Comparison of ENCODE assay signal across 1 cellular context in genomic region chr1:153985984-153986761, GRCh38.
TF ChIP-seq lines count a peak whose summit lies in the region.

RAB13 (minus strand) TSS chr1:153986339; CDS start chr1:153986236, 103 bp downstream.

TF ChIP-seq in K562, 482 proteins besides CTCF, POLR2A, EP300 and RAD21 (continued from another document and continues in another):
- no peak for TF ChIP-seq STAT6 (CRISPR knock-in tag; IDR thresholded peaks at IDR 0.05)
- TF ChIP-seq TCF15 (CRISPR knock-in tag; IDR thresholded peaks at IDR 0.05): no peak
- no peak for TF ChIP-seq YBX1 (IDR thresholded peaks at IDR 0.05)
- peak; percentile 49 for TF ChIP-seq E2F8 (IDR thresholded peaks at IDR 0.05; ENCODE audit: low read depth, partially characterized antibody)
- peak; percentile 12; the same call in 1 of the 2 replicates for TF ChIP-seq SMARCA5 (IDR thresholded peaks at IDR 0.05)
- no peak for TF ChIP-seq BRD9 (IDR thresholded peaks at IDR 0.05; ENCODE audit: low read depth, partially characterized antibody)
- TF ChIP-seq TSHZ1 (CRISPR knock-in tag; IDR thresholded peaks at IDR 0.05): no peak
- TF ChIP-seq ZKSCAN1 (IDR thresholded peaks at IDR 0.05; ENCODE audit: low read depth, low read length): no peak
- TF ChIP-seq ZBTB26 (CRISPR knock-in tag; IDR thresholded peaks at IDR 0.05): no peak
- TF ChIP-seq PRMT5 (CRISPR knock-in tag; IDR thresholded peaks at IDR 0.05): no peak
- no peak; the same call in 1 of the 2 replicates for TF ChIP-seq RBFOX2 (IDR thresholded peaks at IDR 0.05; ENCODE audit: low read depth, low read length)
- no peak for TF ChIP-seq ZNF217 (CRISPR knock-in tag; IDR thresholded peaks at IDR 0.05)
- TF ChIP-seq ZNF431 (CRISPR knock-in tag; IDR thresholded peaks at IDR 0.05): no peak
- no peak for TF ChIP-seq MYBL2 (IDR thresholded peaks at IDR 0.05; ENCODE audit: low read depth)
- TF ChIP-seq MYBL2 (CRISPR knock-in tag; IDR thresholded peaks at IDR 0.05; ENCODE audit: borderline replicate concordance): no peak
- TF ChIP-seq ZBTB34 (CRISPR knock-in tag; IDR thresholded peaks at IDR 0.05): no peak
- no peak for TF ChIP-seq ZNF121 (CRISPR knock-in tag; conservative IDR thresholded peaks at IDR 0.05)
- TF ChIP-seq POLR2H (tag; IDR thresholded peaks at IDR 0.05; ENCODE audit: low read depth): 0 out of 2 replicates have a peak, but pooled peaks have one; percentile 20
- TF ChIP-seq MTA1 (IDR thresholded peaks at IDR 0.05; ENCODE audit: borderline replicate concordance): no peak
- TF ChIP-seq ZNF124 (CRISPR knock-in tag; IDR thresholded peaks at IDR 0.05): no peak
- TF ChIP-seq BRD4 (IDR thresholded peaks at IDR 0.05): no peak
- no peak for TF ChIP-seq ZNF263 (CRISPR knock-in tag; IDR thresholded peaks at IDR 0.05; ENCODE audit: borderline replicate concordance)
- TF ChIP-seq ATF1 (CRISPR knock-in tag; IDR thresholded peaks at IDR 0.05): no peak
- TF ChIP-seq ATF1 (tag; IDR thresholded peaks at IDR 0.05): no peak
- TF ChIP-seq MLLT1 (IDR thresholded peaks at IDR 0.05): 0 out of 4 replicates have a peak, but pooled peaks of 1 of the 2 experiments have one; percentile 40
- TF ChIP-seq PHF8 (IDR thresholded peaks at IDR 0.05; ENCODE audit: borderline replicate concordance, low read length): peak; percentile 43; the same call in 1 of the 2 replicates
- no peak for TF ChIP-seq XRCC3 (IDR thresholded peaks at IDR 0.05)
- no peak for TF ChIP-seq CXXC5 (CRISPR knock-in tag; IDR thresholded peaks at IDR 0.05)
- no peak for TF ChIP-seq ZNF75A (CRISPR knock-in tag; IDR thresholded peaks at IDR 0.05)
- no peak for TF ChIP-seq FOSL1 (tag; conservative IDR thresholded peaks at IDR 0.05)
- no peak for TF ChIP-seq CTCFL (IDR thresholded peaks at IDR 0.05; ENCODE audit: borderline replicate concordance, insufficient read depth, low read depth, low read length, poor library complexity, severe bottlenecking)
- TF ChIP-seq NCOA1 (IDR thresholded peaks at IDR 0.05; ENCODE audit: low read depth): no peak
- TF ChIP-seq MNT (conservative IDR thresholded peaks at IDR 0.05): no peak
- TF ChIP-seq ZNF57 (CRISPR knock-in tag; IDR thresholded peaks at IDR 0.05): no peak
